In genomic region chr4:9532863-9533192, GRCh38 we compare ENCODE assay signal across 1 cellular context.
A peak's percentile ranks its signal among the peaks of the same experiment; 100 is the strongest.
TF ChIP-seq lines count a peak whose summit lies in the region.

No MANE protein-coding gene starts in this region.

TF ChIP-seq in H1, 55 proteins besides CTCF, POLR2A, EP300 and RAD21:
- TF ChIP-seq E2F6 (IDR thresholded peaks at IDR 0.05) = peak; percentile 47; the same call in 1 of the 2 replicates
